In the genomic region with DNA sequence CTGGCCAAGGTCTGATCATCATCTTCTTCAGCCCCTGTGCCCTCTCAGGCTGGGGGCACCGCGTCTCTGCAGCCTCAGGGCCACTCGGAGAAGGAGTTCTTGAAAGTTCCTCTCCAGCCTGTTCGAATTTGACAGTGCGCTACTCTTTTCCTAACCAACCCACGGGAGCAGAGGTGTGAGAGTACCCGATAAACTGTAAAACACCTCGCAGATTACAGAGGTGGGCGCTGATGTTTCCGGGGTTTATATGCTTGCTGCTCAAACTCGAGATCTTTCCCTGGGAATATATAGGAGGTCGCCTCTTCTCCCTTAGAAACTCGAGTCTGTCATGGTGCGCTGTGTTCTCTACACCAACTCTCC, we compare ENCODE assay signal across 8 cellular contexts. TPM values are rescaled to one million over a fixed set of nuclear protein-coding genes. Genes with fewer than 3 reads are reported as not detected.
DNase-seq lines count a peak whose midpoint lies in the region; ATAC-seq and TF ChIP-seq lines count a peak whose summit lies in the region.

No MANE protein-coding gene starts in this region.

- peak overlapping the region; percentile 93 for H3K4me3 ChIP-seq in SK-N-MC

- H3K27ac ChIP-seq in SK-N-MC: 0 out of 2 replicates have a peak overlapping the region, but pooled peaks have one; percentile 90

- peak overlapping the region; percentile 94 for H3K4me3 Mint-ChIP-seq in osteocyte (ENCODE audit: unreplicated experiment)

- no peaks in the 10 kb centered on the region for H3K9me3 Mint-ChIP-seq in osteocyte (ENCODE audit: unreplicated experiment)

- H3K27me3 Mint-ChIP-seq in osteocyte (ENCODE audit: unreplicated experiment): no peaks in the 10 kb centered on the region

- H3K9ac ChIP-seq in SK-N-MC (ENCODE audit: insufficient read length): peak overlapping the region; percentile 79

- peaks cover 13% of the 10 kb centered on the region for H3K36me3 Mint-ChIP-seq in osteocyte (ENCODE audit: unreplicated experiment)

- H3K27ac Mint-ChIP-seq in osteocyte (ENCODE audit: unreplicated experiment): peak overlapping the region; percentile 99

- DNase-seq in CD1c-positive myeloid dendritic cell (ENCODE audit: extremely low spot score) (peak; percentile 24), SK-N-MC (ENCODE audit: low read depth, low spot score) (no peak), fibroblast of peridontal ligament (ENCODE audit: extremely low read depth) (peak; percentile 11), osteocyte (ENCODE audit: extremely low spot score, unreplicated experiment) (no peak), HuH-7 (ENCODE audit: low spot score) (no peak), NCI-H2029 (lab: John Stamatoyannopoulos, UW) (no peak)

- H3K4me1 Mint-ChIP-seq in osteocyte (ENCODE audit: unreplicated experiment): peaks cover 13% of the 10 kb centered on the region

- ATAC-seq in GM21723 (IDR thresholded peaks at IDR 0.05; ENCODE audit: unreplicated experiment) (peak; percentile 25), HG02938 (IDR thresholded peaks at IDR 0.05; ENCODE audit: unreplicated experiment) (no peak)

- H3K9me3 ChIP-seq in SK-N-MC (ENCODE audit: low read depth, low read length): no peaks in the 10 kb centered on the region

- H3K36me3 ChIP-seq in SK-N-MC (ENCODE audit: insufficient read depth, low read length): peaks cover 36% of the 10 kb centered on the region

- TF ChIP-seq CTCF in osteocyte (IDR thresholded peaks at IDR 0.05): no peak

RNA-seq across cellular contexts. Expression of a gene that starts 0.5 kb away (rescaled TPM):
- 27.7 and 28.0 TPM in 2 replicates for total RNA-seq in osteocyte

RNA-seq across cellular contexts. Expression of a gene that starts 57.2 kb away (rescaled TPM):
- 966 and 977 TPM in 2 replicates for total RNA-seq in osteocyte

RNA-seq across cellular contexts. Expression of a gene that starts 58.0 kb away (rescaled TPM):
- 22.2 and 24.0 TPM in 2 replicates for total RNA-seq in osteocyte

Comparison
In these comparisons a context has a peak if more than half of its experiments do, and no peak if none do; other contexts are left out.
1. DNase-seq: peak in CD1c-positive myeloid dendritic cell (single experiment) and fibroblast of peridontal ligament (single experiment); none in SK-N-MC (single experiment), osteocyte (single experiment), HuH-7 (single experiment) and NCI-H2029 (single experiment).